8 cellular contexts compared by ENCODE assay signal in genomic region chr21:5128257-5128656, GRCh38.
DNase-seq lines count a peak whose midpoint lies in the region; ATAC-seq and TF ChIP-seq lines count a peak whose summit lies in the region.
"Not testable (repeated sequence)": the region's sequence is repeated elsewhere in the genome, so short reads cannot be mapped to it uniquely, and the experiment has no call there.

No MANE protein-coding gene starts in this region.

- peak; percentile 97 for DNase-seq in Daoy (ENCODE audit: low read depth)
- peak; percentile 85 to 97 for DNase-seq in HL-60 (ENCODE audit: low read depth in 1 of 2, low spot score in 1 of 2)
- DNase-seq in astrocyte of the hippocampus (ENCODE audit: low read depth, low spot score): peak; percentile 93
- peak; percentile 95 for DNase-seq in left ventricle myocardium inferior
- DNase-seq in osteoblast (ENCODE audit: insufficient read length, low spot score, missing footprints): not testable (repeated sequence)
- DNase-seq in stimulated activated CD8-positive, alpha-beta memory T cell treated with anti-CD3 and anti-CD28 coated beads, Interleukin-4, amount 100 ng/mL, for 24 hours (ENCODE audit: low read depth): peak; percentile 95

- not testable (repeated sequence) for TF ChIP-seq CTCF in HL-60 (IDR thresholded peaks at IDR 0.05; ENCODE audit: insufficient read depth, low read length); left ventricle myocardium inferior (IDR thresholded peaks at IDR 0.05; ENCODE audit: borderline replicate concordance); osteoblast (IDR thresholded peaks at IDR 0.05; ENCODE audit: extremely low read depth, low read depth, low read length)

- not testable (repeated sequence) for H3K27me3 ChIP-seq in HL-60 (ENCODE audit: insufficient read depth, poor library complexity, severe bottlenecking); left ventricle myocardium inferior (ENCODE audit: low read depth); osteoblast (ENCODE audit: insufficient read depth, low read length)

- peak; percentile 78 for ATAC-seq in GM21825 (IDR thresholded peaks at IDR 0.05; ENCODE audit: unreplicated experiment)
- peak; percentile 90 to 92 for ATAC-seq in activated CD4-positive, CD25-positive, alpha-beta regulatory T cell treated with anti-CD3 and anti-CD28 coated beads, Interleukin-2, amount 50 U/mL, for 24 hours

- not testable (repeated sequence) for H3K27ac ChIP-seq in HL-60 (replicated peaks); osteoblast (ENCODE audit: low read depth, low read length)
- peak overlapping the region; percentile 75 for H3K27ac ChIP-seq in left ventricle myocardium inferior (replicated peaks)

- not testable (repeated sequence) for H4K20me1 ChIP-seq in osteoblast (ENCODE audit: insufficient read depth, low read length)

- H3K4me1 ChIP-seq in left ventricle myocardium inferior; osteoblast (ENCODE audit: insufficient read depth, low read length): not testable (repeated sequence)

- H3K9me3 ChIP-seq in left ventricle myocardium inferior (replicated peaks); osteoblast (ENCODE audit: low read depth, low read length): not testable (repeated sequence)

- not testable (repeated sequence) for H3K36me3 ChIP-seq in left ventricle myocardium inferior; osteoblast (ENCODE audit: insufficient read depth, low read length)

- intact Hi-C loops in left ventricle myocardium inferior (cut with micrococcal nuclease): not testable (repeated sequence)

- not testable (repeated sequence) for H3K79me2 ChIP-seq in osteoblast (ENCODE audit: insufficient read depth, low read length)

- H3K4me3 ChIP-seq in HL-60 (replicated peaks; ENCODE audit: insufficient read depth, low read length) (peak overlapping the region; percentile 21), left ventricle myocardium inferior (peak overlapping the region; percentile 62), osteoblast (ENCODE audit: insufficient read depth, low read length) (peak overlapping the region; percentile 67)

- H2AFZ ChIP-seq in osteoblast (ENCODE audit: low read length): not testable (repeated sequence)

- H3K4me2 ChIP-seq in osteoblast (ENCODE audit: insufficient read depth, low read length): not testable (repeated sequence)
